Comparison of ENCODE assay signal across 8 cellular contexts in the genomic region with DNA sequence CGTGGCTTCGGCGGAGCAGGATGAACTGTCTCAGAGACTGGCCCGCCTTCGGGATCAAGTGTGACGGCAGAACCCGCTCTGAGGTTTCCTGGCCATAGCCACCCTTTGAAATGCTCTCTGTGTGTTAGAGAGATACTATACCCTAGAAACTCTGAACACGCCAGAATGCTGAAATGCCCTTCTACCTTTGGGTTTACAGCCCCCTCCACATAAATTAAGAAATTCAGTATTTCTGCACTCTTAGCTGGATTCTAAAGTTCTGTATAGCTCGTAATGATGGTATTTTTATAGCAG. TPM values are rescaled to one million over a fixed set of nuclear protein-coding genes. Genes with fewer than 3 reads are reported as not detected.
DNase-seq lines count a peak whose midpoint lies in the region; ATAC-seq, FAIRE-seq and TF ChIP-seq lines count a peak whose summit lies in the region.

No MANE protein-coding gene starts in this region.

- H3K36me3 ChIP-seq in kidney (ENCODE audit: control insufficient read depth in 1 of 2, insufficient read depth in 2 of 2, low read length in 2 of 2) = no peaks in the 10 kb centered on the region
- peaks cover 0 to 3% (median 0%) of the 10 kb centered on the region in 5 donors for H3K36me3 ChIP-seq in subcutaneous abdominal adipose tissue (ENCODE audit: control insufficient read depth in 5 of 5, insufficient read depth in 5 of 5, low read length in 5 of 5)

- H3K9ac ChIP-seq in kidney (ENCODE audit: low read length in 2 of 2) (peak overlapping the region; percentile 98 to 99), subcutaneous abdominal adipose tissue (ENCODE audit: low read length in 5 of 5) (peak overlapping the region; percentile 90 to 100 (median 97))

- no peak for ATAC-seq in HG03025 (IDR thresholded peaks at IDR 0.05; ENCODE audit: low FRiP score, unreplicated experiment)

- peaks cover 2% of the 10 kb centered on the region for H3K36me3 Mint-ChIP-seq in activated naive CD8-positive, alpha-beta T cell treated with anti-CD3 and anti-CD28 coated beads for 36 hours

- TF ChIP-seq CTCF in kidney (IDR thresholded peaks at IDR 0.05; ENCODE audit: borderline replicate concordance, extremely low read depth, insufficient read depth) = no peak

- H3K27me3 Mint-ChIP-seq in activated naive CD8-positive, alpha-beta T cell treated with anti-CD3 and anti-CD28 coated beads for 36 hours = no peaks in the 10 kb centered on the region

- H3K4me3 ChIP-seq in kidney (ENCODE audit: low read length in 2 of 2) = peak overlapping the region; percentile 100
- H3K4me3 ChIP-seq in subcutaneous abdominal adipose tissue (ENCODE audit: low read depth in 1 of 5, low read length in 5 of 5) = peak overlapping the region; percentile 88 to 100 (median 95)

- peak; percentile 23 for DNase-seq in activated CD4-positive, alpha-beta T cell treated with anti-CD3 and anti-CD28 coated beads for 1 hour
- no peak for DNase-seq in activated CD4-positive, alpha-beta T cell treated with anti-CD3 and anti-CD28 coated beads, Interleukin-2, amount 50 U/mL, for 4 hours
- no peak for DNase-seq in activated naive CD8-positive, alpha-beta T cell treated with anti-CD3 and anti-CD28 coated beads for 36 hours
- no peak for DNase-seq in kidney
- no peak for DNase-seq in epidermal melanocyte (ENCODE audit: insufficient read length, low spot score)
- DNase-seq in LoVo (ENCODE audit: low spot score) = no peak

- H3K9me3 ChIP-seq in kidney (ENCODE audit: control insufficient read depth in 1 of 2, low read length in 2 of 2) (no peaks in the 10 kb centered on the region), subcutaneous abdominal adipose tissue (ENCODE audit: control insufficient read depth in 5 of 5, low read length in 5 of 5) (no peaks in the 10 kb centered on the region)

- intact Hi-C loops in kidney (cut with DNase I) = no loop called here

- H3K4me1 Mint-ChIP-seq in activated naive CD8-positive, alpha-beta T cell treated with anti-CD3 and anti-CD28 coated beads for 36 hours = peaks cover 40% of the 10 kb centered on the region

- FAIRE-seq in kidney (lab: Jason Lieb, UNC) = no peak

- H3K27me3 ChIP-seq in subcutaneous abdominal adipose tissue (ENCODE audit: control insufficient read depth in 5 of 5, insufficient read depth in 4 of 5, low read length in 5 of 5) = no peaks in the 10 kb centered on the region

- H3K4me1 ChIP-seq in kidney (ENCODE audit: control insufficient read depth in 1 of 2, insufficient read depth in 1 of 2, low read depth in 1 of 2, low read length in 2 of 2) (peaks cover 5 to 10% of the 10 kb centered on the region in 2 donors), subcutaneous abdominal adipose tissue (ENCODE audit: control insufficient read depth in 5 of 5, insufficient read depth in 5 of 5, low read length in 5 of 5) (peaks cover 9 to 39% (median 36%) of the 10 kb centered on the region in 5 donors)

- H3K27ac ChIP-seq in kidney (ENCODE audit: low read depth in 2 of 2, low read length in 2 of 2) (peak overlapping the region; percentile 90), subcutaneous abdominal adipose tissue (ENCODE audit: low read depth, low read length) (peak overlapping the region; percentile 99)

- no peaks in the 10 kb centered on the region for H3K9me3 Mint-ChIP-seq in activated naive CD8-positive, alpha-beta T cell treated with anti-CD3 and anti-CD28 coated beads for 36 hours

- peak overlapping the region; percentile 100 for H3K27ac Mint-ChIP-seq in activated naive CD8-positive, alpha-beta T cell treated with anti-CD3 and anti-CD28 coated beads for 36 hours

- H3K4me3 Mint-ChIP-seq in activated naive CD8-positive, alpha-beta T cell treated with anti-CD3 and anti-CD28 coated beads for 36 hours = peak overlapping the region; percentile 100

RNA-seq across cellular contexts. Expression of gene CHMP1B, which starts 0.8 kb away (rescaled TPM):
- 10 to 100 TPM; 22.8 to 23.0 TPM for total RNA-seq in activated naive CD8-positive, alpha-beta T cell treated with anti-CD3 and anti-CD28 coated beads for 36 hours
- 47.4 TPM for total RNA-seq in kidney
- 34.5 TPM for polyA plus RNA-seq in kidney (ENCODE audit: insufficient read depth, low read depth, low replicate concordance)

RNA-seq across cellular contexts. Expression of gene MPPE1, which starts 56.1 kb away (rescaled TPM):
- 10 to 100 TPM; 25.3 to 27.1 TPM for total RNA-seq in activated naive CD8-positive, alpha-beta T cell treated with anti-CD3 and anti-CD28 coated beads for 36 hours
- total RNA-seq in kidney = 71.8 TPM
- 48.1 TPM for polyA plus RNA-seq in kidney (ENCODE audit: insufficient read depth, low read depth, low replicate concordance)
